ENCODE assay signal across 7 cellular contexts in genomic region chr2:30697242-30698103, GRCh38.
DNase-seq lines count a peak whose midpoint lies in the region; ATAC-seq and TF ChIP-seq lines count a peak whose summit lies in the region.
"Not testable (repeated sequence)": the region's sequence is repeated elsewhere in the genome, so short reads cannot be mapped to it uniquely, and the experiment has no call there.

No MANE protein-coding gene starts in this region.

- peaks cover 11% of the 10 kb centered on the region; the same call in 1 of the 2 replicates for H3K9me3 ChIP-seq in OCI-LY3 (ENCODE audit: insufficient read depth, low read length)

- H3K4me2 ChIP-seq in OCI-LY3 (ENCODE audit: low read length) = peak overlapping the region; percentile 70

- peaks cover 43% of the 10 kb centered on the region for H3K27me3 ChIP-seq in OCI-LY3 (ENCODE audit: low read depth, low read length)

- not testable (repeated sequence) for H3K27ac Mint-ChIP-seq in activated CD8-positive, alpha-beta T cell treated with anti-CD3 and anti-CD28 coated beads for 36 hours; osteocyte (ENCODE audit: unreplicated experiment)

- POLR2A ChIA-PET in activated CD8-positive, alpha-beta T cell treated with anti-CD3 and anti-CD28 coated beads for 36 hours (lab: Charles Lee) = interaction anchor here (0.6 kb wide), 2 partner anchors 17 to 518 kb away, joined by 3 to 4 read pairs; no protein-coding TSS in a partner anchor

- not testable (repeated sequence) for H3K4me1 ChIP-seq in OCI-LY3 (ENCODE audit: low read length)

- not testable (repeated sequence) for H3K36me3 Mint-ChIP-seq in activated CD8-positive, alpha-beta T cell treated with anti-CD3 and anti-CD28 coated beads for 36 hours (ENCODE audit: low read depth); osteocyte (ENCODE audit: unreplicated experiment)

- not testable (repeated sequence) for H3K27me3 Mint-ChIP-seq in activated CD8-positive, alpha-beta T cell treated with anti-CD3 and anti-CD28 coated beads for 36 hours
- H3K27me3 Mint-ChIP-seq in osteocyte (ENCODE audit: unreplicated experiment) = peaks cover 20% of the 10 kb centered on the region

- peak; percentile 13 for DNase-seq in DMS 273 (lab: John Stamatoyannopoulos, UW; ENCODE audit: unreplicated experiment)
- peak; percentile 14 for DNase-seq in H4 (ENCODE audit: low spot score)
- DNase-seq in activated CD8-positive, alpha-beta T cell treated with anti-CD3 and anti-CD28 coated beads for 36 hours = peak; percentile 29
- not testable (repeated sequence) for DNase-seq in choroid plexus epithelial cell (ENCODE audit: low read depth)
- peak; percentile 55 for DNase-seq in cardiac septum (ENCODE audit: low spot score)
- peak; percentile 54 for DNase-seq in osteocyte (ENCODE audit: extremely low spot score, unreplicated experiment)

- 0 out of 2 replicates have a peak overlapping the region, but pooled peaks have one; percentile 79 for H2AFZ ChIP-seq in OCI-LY3 (ENCODE audit: low read depth, low read length)

- intact Hi-C loops in activated CD8-positive, alpha-beta T cell treated with anti-CD3 and anti-CD28 coated beads for 36 hours (cut with micrococcal nuclease); cardiac septum (cut with DNase I): not testable (repeated sequence)

- TF ChIP-seq CTCF in OCI-LY3 (IDR thresholded peaks at IDR 0.05; ENCODE audit: low read depth, low read length) = peak; percentile 37
- peak; percentile 32 for TF ChIP-seq CTCF in activated CD8-positive, alpha-beta T cell treated with anti-CD3 and anti-CD28 coated beads for 36 hours (IDR thresholded peaks at IDR 0.05)
- peak; percentile 27 for TF ChIP-seq CTCF in choroid plexus epithelial cell (conservative IDR thresholded peaks at IDR 0.05; ENCODE audit: low read depth, low read length)
- peak; percentile 32 for TF ChIP-seq CTCF in osteocyte (IDR thresholded peaks at IDR 0.05)

- not testable (repeated sequence) for ATAC-seq in activated CD8-positive, alpha-beta T cell treated with anti-CD3 and anti-CD28 coated beads for 36 hours

- peaks cover 11% of the 10 kb centered on the region for H3K9me3 Mint-ChIP-seq in activated CD8-positive, alpha-beta T cell treated with anti-CD3 and anti-CD28 coated beads for 36 hours
- H3K9me3 Mint-ChIP-seq in osteocyte (ENCODE audit: unreplicated experiment) = peaks cover 20% of the 10 kb centered on the region

- H3K4me3 Mint-ChIP-seq in activated CD8-positive, alpha-beta T cell treated with anti-CD3 and anti-CD28 coated beads for 36 hours; osteocyte (ENCODE audit: unreplicated experiment): not testable (repeated sequence)

- H4K20me1 ChIP-seq in OCI-LY3 (ENCODE audit: insufficient read depth, low read length) = not testable (repeated sequence)

- H3K4me3 ChIP-seq in OCI-LY3 (ENCODE audit: low read length) = peak overlapping the region; percentile 68
- not testable (repeated sequence) for H3K4me3 ChIP-seq in choroid plexus epithelial cell (ENCODE audit: low read depth, low read length)

- H3K36me3 ChIP-seq in OCI-LY3 (replicated peaks; ENCODE audit: low read depth, low read length) = not testable (repeated sequence)

- H3K9ac ChIP-seq in OCI-LY3 (ENCODE audit: low read length) = not testable (repeated sequence)

- not testable (repeated sequence) for H3K79me2 ChIP-seq in OCI-LY3 (ENCODE audit: low read length)

- CTCF ChIA-PET in activated CD8-positive, alpha-beta T cell treated with anti-CD3 and anti-CD28 coated beads for 36 hours (lab: Charles Lee) = interaction anchor here (0.6 to 8.2 kb wide), 4 partner anchors 12 to 533 kb away, joined by 3 to 125 read pairs (median 19); no protein-coding TSS in a partner anchor

- not testable (repeated sequence) for H3K4me1 Mint-ChIP-seq in activated CD8-positive, alpha-beta T cell treated with anti-CD3 and anti-CD28 coated beads for 36 hours (ENCODE audit: low read depth); osteocyte (ENCODE audit: unreplicated experiment)

- H3K27ac ChIP-seq in OCI-LY3 (ENCODE audit: low read length) = not testable (repeated sequence)
